ENCODE assay signal across 8 cellular contexts in the genomic region with DNA sequence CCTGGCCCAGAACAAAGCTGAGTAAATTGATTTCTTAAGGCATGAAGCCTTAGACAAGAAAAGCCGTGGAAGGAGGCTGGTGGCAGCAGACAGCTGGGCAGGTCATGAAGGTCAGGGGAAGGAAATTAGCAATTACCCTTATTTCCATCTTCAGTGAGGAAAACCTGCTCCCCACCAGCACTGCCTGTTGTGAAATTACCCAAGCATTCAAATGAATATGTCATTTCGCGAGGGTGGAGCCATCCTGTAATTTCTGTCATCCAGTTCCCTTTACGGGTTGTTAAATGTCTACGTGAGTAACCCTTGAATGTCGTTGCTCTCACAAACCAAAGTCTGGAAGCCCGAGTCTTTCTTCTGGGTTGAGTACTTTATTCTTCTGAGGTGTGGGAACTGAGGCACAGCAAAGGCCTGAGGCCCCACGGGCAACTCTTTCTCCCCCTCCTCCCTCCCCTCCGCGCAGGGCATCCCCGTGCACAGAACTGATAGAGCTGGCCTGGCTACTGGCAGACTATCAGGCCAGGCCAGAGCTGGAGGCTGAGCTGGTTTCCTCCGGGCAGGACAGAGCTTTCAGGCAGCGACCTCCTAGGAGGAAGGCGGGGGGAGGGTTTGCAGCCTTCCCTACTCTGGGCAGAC. TPM values are rescaled to one million over a fixed set of nuclear protein-coding genes. Genes with fewer than 3 reads are reported as not detected.
DNase-seq lines count a peak whose midpoint lies in the region; ATAC-seq, FAIRE-seq and TF ChIP-seq lines count a peak whose summit lies in the region.

No MANE protein-coding gene starts in this region.

- no peaks in the 10 kb centered on the region for H3K36me3 Mint-ChIP-seq in activated T-cell treated with anti-CD3 and anti-CD28 coated beads, Interleukin-2, amount 50 U/mL, for 24 hours (ENCODE audit: low read depth)

- peaks cover 18% of the 10 kb centered on the region for H3K4me1 ChIP-seq in GM12878 (ENCODE audit: control insufficient read depth, insufficient read depth, low read length)
- peaks cover 4 to 17% of the 10 kb centered on the region in 2 donors for H3K4me1 ChIP-seq in thoracic aorta (ENCODE audit: control insufficient read depth in 1 of 2, low read depth in 2 of 2)

- no peak for TF ChIP-seq RAD21 in GM12878 (IDR thresholded peaks at IDR 0.05; ENCODE audit: insufficient read depth, low read depth, low read length)

- POLR2A ChIA-PET in GM12878 (lab: Charles Lee) = interaction anchor here (1.0 to 1.6 kb wide), 3 partner anchors 208 to 230 kb away, joined by 3 read pairs; no protein-coding TSS in a partner anchor

- no peaks in the 10 kb centered on the region for H3K36me3 ChIP-seq in GM12878 (ENCODE audit: control insufficient read depth in 2 of 2, insufficient read depth in 2 of 2, low read length in 1 of 2)
- H3K36me3 ChIP-seq in thoracic aorta = no peaks in the 10 kb centered on the region

- H3K27ac ChIP-seq in GM12878 (ENCODE audit: control insufficient read depth, insufficient read depth) (peak overlapping the region; percentile 60), thoracic aorta (peak overlapping the region; percentile 37 to 50)

- BruUV-seq in GM12878 (replicated peaks; lab: Mats Ljungman, UMichigan) = no TSS peak

- peak overlapping the region; percentile 90 for H2AFZ ChIP-seq in GM12878 (ENCODE audit: control insufficient read depth, low read depth, low read length)

- peak overlapping the region; percentile 98 for H3K4me2 ChIP-seq in GM12878 (ENCODE audit: control insufficient read depth, insufficient read depth)

- RAD21 ChIA-PET in GM12878 (lab: Charles Lee; ENCODE audit: unreplicated experiment) = interaction anchor here (0.6 to 6.1 kb wide), 26 partner anchors 23 to 838 kb away, joined by 3 to 92 read pairs (median 5); partner anchors contain the start of genes JAK2, PLGRKT and RCL1

- ATAC-seq in GM12878 (peak; percentile 41), left colon (peak; percentile 91), thoracic aorta (ENCODE audit: insufficient number of reproducible peaks, low FRiP score, low read depth) (no peak)

- no peaks in the 10 kb centered on the region for H3K79me2 ChIP-seq in GM12878 (ENCODE audit: control insufficient read depth, insufficient read depth, low read length)

- no peak for TF ChIP-seq POLR2A in GM12878 (IDR thresholded peaks at IDR 0.05; ENCODE audit: low read depth, low read length)

- H4K20me1 ChIP-seq in GM12878 (ENCODE audit: control insufficient read depth, insufficient read depth) = no peaks in the 10 kb centered on the region

- CTCF ChIA-PET in GM12878 (lab: Yijun Ruan, JAX) = interaction anchor here (0.6 to 7.0 kb wide), 45 partner anchors 11 to 1941 kb away, joined by 3 to 147 read pairs (median 4); partner anchors contain the start of genes CD274, JAK2 and PLGRKT

- FAIRE-seq in GM12878 (lab: Jason Lieb, UNC) = no peak
- FAIRE-seq in urothelium cell line (lab: Jason Lieb, UNC) = no peak

- TF ChIP-seq CTCF in GM12878 (IDR thresholded peaks at IDR 0.05 in 2 of 3, conservative IDR thresholded peaks at IDR 0.05 in 1 of 3; ENCODE audit: control insufficient read depth in 2 of 3, extremely low read depth in 1 of 3, insufficient read depth in 1 of 3, low read depth in 3 of 3, low read length in 3 of 3) (no peak), thoracic aorta (IDR thresholded peaks at IDR 0.05) (no peak)

- intact Hi-C loops in GM12878 (cut with micrococcal nuclease; ENCODE audit: unreplicated experiment) = loop anchor here (1.0 to 5.0 kb wide), 6 partner anchors 30 to 836 kb away; partner anchors contain the start of genes JAK2 and RCL1
- intact Hi-C loops in left colon (cut with DNase I, micrococcal nuclease) = loop anchor here in 1 of 2 donors (5.0 kb wide), 1 partner anchor 224 kb away; the partner anchor contains the start of gene JAK2

- peaks cover 18% of the 10 kb centered on the region for H3K4me1 Mint-ChIP-seq in activated T-cell treated with anti-CD3 and anti-CD28 coated beads, Interleukin-2, amount 50 U/mL, for 24 hours (ENCODE audit: low read depth)

- H3K9me3 Mint-ChIP-seq in activated T-cell treated with anti-CD3 and anti-CD28 coated beads, Interleukin-2, amount 50 U/mL, for 24 hours = no peaks in the 10 kb centered on the region

- DNase-seq in activated T-cell treated with anti-CD3 and anti-CD28 coated beads, Interleukin-2, amount 50 U/mL, for 24 hours = no peak
- no peak for DNase-seq in activated T-cell treated with anti-CD3 and anti-CD28 coated beads, Interleukin-2, amount 50 U/mL, for 1 hour
- DNase-seq in LHCN-M2 (ENCODE audit: low read depth) (peak; percentile 21), GM12878 (ENCODE audit: low read depth, low spot score) (no peak), left colon (peak; percentile 50 to 64), thoracic aorta (ENCODE audit: low spot score) (no peak), mesenteric fat pad (ENCODE audit: low spot score) (no peak), urothelium cell line (ENCODE audit: low spot score) (no peak)

- WGBS in GM12878 (ENCODE audit: insufficient coverage, insufficient replicate concordance, low lambda C conversion rate, missing lambda C conversion rate) = 11% methylated on average over 11 of the region's 14 CpGs

- H3K9ac ChIP-seq in GM12878 (ENCODE audit: control insufficient read depth, insufficient read depth, low read length) = peak overlapping the region; percentile 53

- in situ Hi-C loops in GM12878 (cut with MboI) = loop anchor here (5.0 kb wide), 1 partner anchor 829 kb away; no protein-coding TSS in a partner anchor

- H3K27me3 ChIP-seq in GM12878 (replicated peaks in 1 of 2; ENCODE audit: control insufficient read depth in 2 of 2, insufficient read depth in 2 of 2, low read length in 1 of 2) (no peaks in the 10 kb centered on the region), thoracic aorta (replicated peaks; ENCODE audit: insufficient read depth) (no peaks in the 10 kb centered on the region)

- peak overlapping the region; percentile 10 for H3K4me3 Mint-ChIP-seq in activated T-cell treated with anti-CD3 and anti-CD28 coated beads, Interleukin-2, amount 50 U/mL, for 24 hours

- H3K4me3 ChIP-seq in GM12878 (peak overlapping the region; percentile 56), thoracic aorta (peak overlapping the region; percentile 60)

- H3K27ac Mint-ChIP-seq in activated T-cell treated with anti-CD3 and anti-CD28 coated beads, Interleukin-2, amount 50 U/mL, for 24 hours = peak overlapping the region; percentile 12

- SMC1A ChIA-PET in GM12878 (lab: Charles Lee; ENCODE audit: uncharacterized antibody, unreplicated experiment) = interaction anchor here (0.6 to 6.3 kb wide), 37 partner anchors 13 to 864 kb away, joined by 3 to 107 read pairs (median 4); partner anchors contain the start of genes JAK2 and RCL1

- no peak for TF ChIP-seq EP300 in GM12878 (IDR thresholded peaks at IDR 0.05; ENCODE audit: borderline replicate concordance in 1 of 2, control insufficient read depth in 1 of 2, low read depth in 2 of 2, low read length in 2 of 2)

- H3K27me3 Mint-ChIP-seq in activated T-cell treated with anti-CD3 and anti-CD28 coated beads, Interleukin-2, amount 50 U/mL, for 24 hours = peaks cover 4% of the 10 kb centered on the region

- H3K9me3 ChIP-seq in GM12878 (replicated peaks; ENCODE audit: control insufficient read depth, insufficient read depth, low read length) (no peaks in the 10 kb centered on the region), thoracic aorta (no peaks in the 10 kb centered on the region)

TF ChIP-seq in GM12878, 131 proteins besides CTCF, POLR2A, EP300 and RAD21 (continues in another document):
- 0 out of 2 replicates have a peak, but pooled peaks have one; percentile 9 for TF ChIP-seq CREM (IDR thresholded peaks at IDR 0.05; ENCODE audit: low read depth)

RNA-seq across cellular contexts. Expression of gene AK3, which starts 22.0 kb away (rescaled TPM):
- total RNA-seq in LHCN-M2 (2014; rRNA removed) (69.3 and 85.5 TPM in 2 replicates), GM12878 (2014; rRNA removed) (71.8 and 86.6 TPM in 2 replicates), GM12878 (2014; rRNA removed; fragmentation: Illumina TruSeq; extraction: Trizol) (34.7 and 38.2 TPM in 2 replicates), GM12878 (2021) (32.4 and 35.6 TPM in 2 replicates), left colon (10 to 100 TPM; 89.1 to 95.7 TPM), thoracic aorta (10 to 100 TPM; 50.5 to 72.9 TPM), mesenteric fat pad (69.8 TPM)
- polyA plus RNA-seq in LHCN-M2 (2012) = 24.5 TPM
- 25.0 and 26.9 TPM in 2 replicates for total RNA-seq in GM12878 (2013; cell fraction: nucleolus; rRNA removed)
- polyA plus RNA-seq in GM12878 (2011; ENCODE audit: low read depth) = 13.1 TPM
- polyA plus RNA-seq in GM12878 (2011; rRNA removed) (44.5 and 69.0 TPM in 2 replicates), GM12878 (2014; fragmentation: Illumina TruSeq; extraction: Trizol) (44.2 and 60.1 TPM in 2 replicates), GM12878 (2014; fragmentation: Nextera tagmentation; extraction: Ambion mirVana) (10 to 100 TPM; 14.2 to 26.2 TPM), GM12878 (2014; rRNA removed) (43.6 and 54.8 TPM in 2 replicates), GM12878 (2016; fragmentation: Nextera tagmentation; extraction: Ambion mirVana) (10 to 100 TPM; 50.6 to 52.5 TPM)
- polyA plus RNA-seq in GM12878 (2011; cell fraction: cytosol; rRNA removed) = 16.4 and 19.2 TPM in 2 replicates
- polyA plus RNA-seq in GM12878 (2011; cell fraction: nucleus; rRNA removed) = 17.0 and 19.5 TPM in 2 replicates
- polyA plus RNA-seq in GM12878 (2012) = 29.5 and 34.0 TPM in 2 replicates
- 16.2 TPM in 2 replicates for polyA minus RNA-seq in GM12878 (2011; rRNA and poly(A)+ RNA removed)
- 19.2 and 27.1 TPM in 2 replicates for polyA minus RNA-seq in GM12878 (2011; cell fraction: cytosol; rRNA and poly(A)+ RNA removed)
- polyA minus RNA-seq in GM12878 (2011; cell fraction: nucleus; rRNA and poly(A)+ RNA removed) = 18.9 and 33.4 TPM in 2 replicates

RNA-seq across cellular contexts. Expression of gene RCL1, which starts 29.7 kb away (rescaled TPM):
- 9.7 and 15.0 TPM in 2 replicates for total RNA-seq in LHCN-M2 (2014; rRNA removed)
- 3.7 TPM for polyA plus RNA-seq in LHCN-M2 (2012)
- 51.9 and 58.3 TPM in 2 replicates for total RNA-seq in GM12878 (2013; cell fraction: nucleolus; rRNA removed)
- total RNA-seq in GM12878 (2014; rRNA removed) = 42.0 and 44.3 TPM in 2 replicates
- total RNA-seq in GM12878 (2014; rRNA removed; fragmentation: Illumina TruSeq; extraction: Trizol) = 28.1 and 28.7 TPM in 2 replicates
- total RNA-seq in GM12878 (2021) = 32.3 and 33.2 TPM in 2 replicates
- polyA plus RNA-seq in GM12878 (2011; ENCODE audit: low read depth) = 11.5 TPM
- 14.1 and 21.1 TPM in 2 replicates for polyA plus RNA-seq in GM12878 (2011; rRNA removed)
- polyA plus RNA-seq in GM12878 (2011; cell fraction: cytosol; rRNA removed) = 22.0 and 26.6 TPM in 2 replicates
- 34.5 and 44.1 TPM in 2 replicates for polyA plus RNA-seq in GM12878 (2011; cell fraction: nucleus; rRNA removed)
- polyA plus RNA-seq in GM12878 (2012) = 15.4 and 17.0 TPM in 2 replicates
- 38.0 and 45.2 TPM in 2 replicates for polyA plus RNA-seq in GM12878 (2014; fragmentation: Illumina TruSeq; extraction: Trizol)
- 10 to 100 TPM; 21.1 to 28.6 TPM for polyA plus RNA-seq in GM12878 (2014; fragmentation: Nextera tagmentation; extraction: Ambion mirVana)
- polyA plus RNA-seq in GM12878 (2014; rRNA removed) = 27.5 and 29.8 TPM in 2 replicates
- polyA plus RNA-seq in GM12878 (2016; fragmentation: Nextera tagmentation; extraction: Ambion mirVana) = 10 to 100 TPM; 43.4 to 46.8 TPM
- polyA minus RNA-seq in GM12878 (2011; rRNA and poly(A)+ RNA removed) = 23.5 and 29.4 TPM in 2 replicates
- 12.0 and 13.6 TPM in 2 replicates for polyA minus RNA-seq in GM12878 (2011; cell fraction: cytosol; rRNA and poly(A)+ RNA removed)
- polyA minus RNA-seq in GM12878 (2011; cell fraction: nucleus; rRNA and poly(A)+ RNA removed) = 30.5 and 40.9 TPM in 2 replicates
- 10 to 100 TPM in 1 of 2 donors, 1 to 10 TPM in 1; 9.3 to 10.6 TPM for total RNA-seq in left colon
- 10 to 100 TPM; 29.6 to 62.2 TPM for total RNA-seq in thoracic aorta
- total RNA-seq in mesenteric fat pad = 33.8 TPM

Comparison
In these comparisons a context has a peak if more than half of its experiments do, and no peak if none do; other contexts are left out.
1. DNase-seq: peak in LHCN-M2 (single experiment) and left colon (2 of 2); none in activated T-cell treated with anti-CD3 and anti-CD28 coated beads, Interleukin-2, amount 50 U/mL, for 24 hours (single experiment), activated T-cell treated with anti-CD3 and anti-CD28 coated beads, Interleukin-2, amount 50 U/mL, for 1 hour (single experiment), GM12878 (single experiment), thoracic aorta (single experiment), mesenteric fat pad (single experiment) and urothelium cell line (single experiment).